In genomic region chr13:89315287-89315686, GRCh38 we compare ENCODE assay signal across 1 cellular context.
TF ChIP-seq lines count a peak whose summit lies in the region.

No MANE protein-coding gene starts in this region.

TF ChIP-seq in SK-N-SH, 30 proteins besides CTCF, POLR2A, EP300 and RAD21 (continued from another document):
- TF ChIP-seq SIN3A (IDR thresholded peaks at IDR 0.05; ENCODE audit: borderline replicate concordance, low read depth, low read length) (no peak), RFX5 (IDR thresholded peaks at IDR 0.05; ENCODE audit: low read length) (no peak), JUND (IDR thresholded peaks at IDR 0.05) (no peak), YY1 (IDR thresholded peaks at IDR 0.05; ENCODE audit: low read depth) (no peak), FOXM1 (IDR thresholded peaks at IDR 0.05; ENCODE audit: low read depth) (no peak), EZH2phosphoT487 (IDR thresholded peaks at IDR 0.05; ENCODE audit: borderline replicate concordance, low read depth) (no peak), CHD2 (IDR thresholded peaks at IDR 0.05; ENCODE audit: low read length, partially characterized antibody) (no peak), NFIC (IDR thresholded peaks at IDR 0.05; ENCODE audit: borderline replicate concordance) (no peak), ZBTB33 (IDR thresholded peaks at IDR 0.05; ENCODE audit: borderline replicate concordance, low read depth) (no peak), SMC3 (IDR thresholded peaks at IDR 0.05; ENCODE audit: low read depth, low read length) (no peak), TCF12 (IDR thresholded peaks at IDR 0.05) (no peak), FOSL2 (IDR thresholded peaks at IDR 0.05; ENCODE audit: borderline replicate concordance, low read depth) (no peak), FOXJ3 (CRISPR knock-in tag; IDR thresholded peaks at IDR 0.05) (no peak), RXRA (IDR thresholded peaks at IDR 0.05; ENCODE audit: borderline replicate concordance, low read depth) (no peak)
